In the genomic region with DNA sequence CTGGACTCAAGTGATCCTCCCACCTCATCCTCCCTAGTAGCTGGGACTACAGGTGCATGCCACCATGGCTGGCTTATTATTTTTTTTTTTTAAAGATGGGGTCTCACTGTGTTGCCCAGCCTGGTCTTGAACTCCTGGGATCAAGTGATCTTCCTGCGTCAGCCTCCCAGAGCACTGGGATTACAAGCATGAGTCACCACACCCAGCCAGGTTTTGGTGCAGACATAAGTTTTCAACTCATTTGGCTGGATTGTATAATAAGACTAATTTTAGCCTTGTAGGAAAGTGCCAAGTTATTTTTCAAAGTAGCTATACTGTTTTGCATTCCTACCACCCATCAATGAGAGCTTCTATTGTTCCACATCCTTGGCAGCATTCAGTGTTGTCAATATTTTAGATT, we compare ENCODE assay signal across 25 cellular contexts. TPM values are rescaled to one million over a fixed set of nuclear protein-coding genes. Genes with fewer than 3 reads are reported as not detected.
DNase-seq lines count a peak whose midpoint lies in the region; TF ChIP-seq lines count a peak whose summit lies in the region.
"Had no signal": no experiment of that assay in that cellular context is flagged by ENCODE, and none has a peak within 500 bp of the region (broad histone marks: within the 10 kb centered on the region; RNA-seq: fewer than 3 reads in every experiment).

No MANE protein-coding gene starts in this region.

- no peak for TF ChIP-seq POLR2A in thyroid gland (IDR thresholded peaks at IDR 0.05)

- no peaks in the 10 kb centered on the region for H4K20me1 ChIP-seq in GM23248 (ENCODE audit: insufficient read depth)

- in situ Hi-C loops in GM23248 (cut with MboI), result no loop called here
- in situ Hi-C loops in astrocyte of the cerebellum (cut with HindIII; ENCODE audit: low sequenced_read_pairs), result no loop called here

- peaks cover 6% of the 10 kb centered on the region for H3K36me3 Mint-ChIP-seq in Calu3 (ENCODE audit: insufficient read depth, unreplicated experiment)

- no peak overlapping the region for H3K9ac ChIP-seq in GM23248
- H3K9ac ChIP-seq: neural progenitor cell had no signal

- no peaks in the 10 kb centered on the region for H3K9me2 ChIP-seq in GM23248 (ENCODE audit: insufficient read depth)

- TF ChIP-seq CTCF in A673 (conservative IDR thresholded peaks at IDR 0.05; ENCODE audit: low read depth, low read length), result no peak
- TF ChIP-seq CTCF in astrocyte of the cerebellum (IDR thresholded peaks at IDR 0.05; ENCODE audit: low read depth, low read length, missing control alignments), result no peak
- TF ChIP-seq CTCF in Calu3 (IDR thresholded peaks at IDR 0.05; ENCODE audit: unreplicated experiment), result no peak
- TF ChIP-seq CTCF in thyroid gland (IDR thresholded peaks at IDR 0.05), result no peak
- no peak for TF ChIP-seq CTCF in coronary artery (IDR thresholded peaks at IDR 0.05)

- H3K36me3 ChIP-seq in A673 (ENCODE audit: insufficient read depth, low read length, poor library complexity, severe bottlenecking) (peaks cover 96% of the 10 kb centered on the region), GM23248 (ENCODE audit: low read depth) (no peaks in the 10 kb centered on the region), thyroid gland (no peaks in the 10 kb centered on the region)
- H3K36me3 ChIP-seq: gastroesophageal sphincter, uterus had no signal

- no peaks in the 10 kb centered on the region for H3K27me3 Mint-ChIP-seq in Calu3 (ENCODE audit: unreplicated experiment)
- H3K27me3 Mint-ChIP-seq: activated CD4-positive, alpha-beta T cell treated with anti-CD3 and anti-CD28 coated beads, Interleukin-2, amount 10 ng/mL, durations not matched to agents 7 days and 5 days; CD4-positive, CD25-positive, alpha-beta regulatory T cell had no signal

- POLR2A ChIA-PET in A673 (lab: Charles Lee; ENCODE audit: low non-redundant PET), result no interaction called here

- no peaks in the 10 kb centered on the region for H3K4me1 Mint-ChIP-seq in Calu3 (ENCODE audit: low read depth, unreplicated experiment)
- H3K4me1 Mint-ChIP-seq: neural progenitor cell had no signal

- WGBS in GM23248 (ENCODE audit: low coverage in 1 of 2, low lambda C conversion rate in 2 of 2, missing lambda C conversion rate in 2 of 2), 2 experiments, result 40 to 58% methylated on average over 1 of the region's 1 CpG
- 92 to 95% methylated on average over 1 of the region's 1 CpG for WGBS in thyroid gland, 2 donors

- no peak overlapping the region for H3K4me3 ChIP-seq in A673 (ENCODE audit: low read depth, low read length, poor library complexity, severe bottlenecking)
- H3K4me3 ChIP-seq in GM23248, result no peak overlapping the region
- H3K4me3 ChIP-seq in astrocyte of the cerebellum (ENCODE audit: low read depth, low read length), result no peak overlapping the region
- no peak overlapping the region for H3K4me3 ChIP-seq in thyroid gland (replicated peaks in 1 of 3)
- H3K4me3 ChIP-seq in coronary artery, result no peak overlapping the region
- H3K4me3 ChIP-seq: A549, gastroesophageal sphincter, neural progenitor cell, psoas muscle, spleen, uterus had no signal

- H3K27ac ChIP-seq in A673 (ENCODE audit: low read depth, low read length, poor library complexity, severe bottlenecking), result no peak overlapping the region
- no peak overlapping the region for H3K27ac ChIP-seq in GM23248
- H3K27ac ChIP-seq in thyroid gland, result no peak overlapping the region
- no peak overlapping the region for H3K27ac ChIP-seq in coronary artery
- H3K27ac ChIP-seq: A549, gastroesophageal sphincter, neural progenitor cell, psoas muscle, spleen, uterus had no signal

- no peaks in the 10 kb centered on the region for H3K4me1 ChIP-seq in A673 (ENCODE audit: insufficient read depth, low read length, poor library complexity, severe bottlenecking)
- 0 out of 2 replicates have a peak, but pooled peaks cover 3% of the 10 kb centered on the region for H3K4me1 ChIP-seq in GM23248 (ENCODE audit: insufficient read depth)
- H3K4me1 ChIP-seq in thyroid gland, result no peaks in the 10 kb centered on the region
- H3K4me1 ChIP-seq: gastroesophageal sphincter, neural progenitor cell, psoas muscle, uterus had no signal

- H3K4me3 Mint-ChIP-seq in Calu3 (ENCODE audit: low read depth, unreplicated experiment), result no peak overlapping the region
- H3K4me3 Mint-ChIP-seq: activated CD4-positive, alpha-beta T cell treated with anti-CD3 and anti-CD28 coated beads, Interleukin-2, amount 10 ng/mL, durations not matched to agents 7 days and 5 days; endodermal cell; neural progenitor cell had no signal

- H2AFZ ChIP-seq in GM23248, result no peak overlapping the region
- H2AFZ ChIP-seq: neural progenitor cell had no signal

- intact Hi-C loops in A673 (cut with micrococcal nuclease; ENCODE audit: unreplicated experiment), result no loop called here
- intact Hi-C loops in Calu3 (cut with micrococcal nuclease; ENCODE audit: unreplicated experiment), result no loop called here
- intact Hi-C loops in thyroid gland (cut with DNase I), result no loop called here

- CTCF ChIA-PET in A673 (lab: Charles Lee) (interaction anchor here (0.7 kb wide), 1 partner anchor 36 kb away, joined by 16 read pairs; no protein-coding TSS in a partner anchor), Calu3 (lab: Charles Lee) (no interaction called here)

- H3K27me3 ChIP-seq in A673 (replicated peaks; ENCODE audit: insufficient read depth, low read depth, low read length, poor library complexity) (no peaks in the 10 kb centered on the region), GM23248 (replicated peaks; ENCODE audit: insufficient read depth) (no peaks in the 10 kb centered on the region), thyroid gland (no peaks in the 10 kb centered on the region)
- H3K27me3 ChIP-seq: gastroesophageal sphincter, neural progenitor cell, spleen, uterus had no signal

- no peaks in the 10 kb centered on the region for H3K9me3 ChIP-seq in A673 (ENCODE audit: low read depth, low read length, poor library complexity, severe bottlenecking)
- H3K9me3 ChIP-seq in GM23248 (ENCODE audit: low read depth), result no peaks in the 10 kb centered on the region
- no peaks in the 10 kb centered on the region for H3K9me3 ChIP-seq in thyroid gland
- H3K9me3 ChIP-seq: A549, gastroesophageal sphincter, psoas muscle, spleen, uterus had no signal

- H3K4me2 ChIP-seq in GM23248 (ENCODE audit: unreplicated experiment), result no peak overlapping the region
- H3K4me2 ChIP-seq: A549, neural progenitor cell had no signal

- H3K79me2 ChIP-seq in GM23248 (ENCODE audit: insufficient read depth), result peaks cover 15% of the 10 kb centered on the region; the same call in 1 of the 2 replicates

- peaks cover 8% of the 10 kb centered on the region; the same call in 1 of the 2 replicates for H3F3A ChIP-seq in GM23248 (ENCODE audit: insufficient read depth)

- DNase-seq in A673 (ENCODE audit: low spot score) (peak; percentile 10), GM23248 (peak; percentile 57), astrocyte of the cerebellum (ENCODE audit: low read depth) (peak; percentile 49), fibroblast of peridontal ligament (ENCODE audit: extremely low read depth) (peak; percentile 59), Calu3 (no peak), NOMO-1 treated with DMSO at 0.1 percent for 48 hours (lab: John Stamatoyannopoulos, UW; ENCODE audit: unreplicated experiment) (no peak), thyroid gland (no peak), coronary artery (ENCODE audit: low spot score) (no peak)
- DNase-seq: activated CD4-positive, alpha-beta T cell treated with anti-CD3 and anti-CD28 coated beads, Interleukin-2, amount 10 ng/mL, durations not matched to agents 7 days and 5 days; activated CD8-positive, alpha-beta memory T cell treated with anti-CD3 and anti-CD28 coated beads, Interleukin-2, amount 50 U/mL, for 48 hours; activated effector memory CD4-positive, alpha-beta T cell treated with Interleukin-2 at 50 U/mL for 16 hours; CD4-positive, CD25-positive, alpha-beta regulatory T cell; endodermal cell; midbrain; NCI-H1105 treated with DMSO at 0.1 percent for 48 hours; NCI-H2107; NCI-H524; psoas muscle; Right ventricle myocardium superior; spleen; stimulated activated CD8-positive, alpha-beta memory T cell treated with anti-CD3 and anti-CD28 coated beads, Interleukin-4, amount 100 ng/mL, for 48 hours; uterus had no signal

- BruUV-seq in A673 (replicated peaks; lab: Mats Ljungman, UMichigan), result no TSS peak
- BruUV-seq in Calu3 (replicated peaks; lab: Mats Ljungman, UMichigan), result no TSS peak

- no peaks in the 10 kb centered on the region for H3K9me3 Mint-ChIP-seq in Calu3 (ENCODE audit: low read depth, unreplicated experiment)
- H3K9me3 Mint-ChIP-seq: activated CD4-positive, alpha-beta T cell treated with anti-CD3 and anti-CD28 coated beads, Interleukin-2, amount 10 ng/mL, durations not matched to agents 7 days and 5 days; CD4-positive, CD25-positive, alpha-beta regulatory T cell; endodermal cell; neural progenitor cell had no signal

- no peak overlapping the region for H3K27ac Mint-ChIP-seq in Calu3 (ENCODE audit: unreplicated experiment)
- H3K27ac Mint-ChIP-seq: activated CD4-positive, alpha-beta T cell treated with anti-CD3 and anti-CD28 coated beads, Interleukin-2, amount 10 ng/mL, durations not matched to agents 7 days and 5 days; CD4-positive, CD25-positive, alpha-beta regulatory T cell; endodermal cell; neural progenitor cell had no signal

RNA-seq across cellular contexts. Expression of a gene that starts 32.1 kb away (rescaled TPM):
- total RNA-seq in A673 (2021) (190 and 196 TPM in 2 replicates), Calu3 (2022) (39.0 and 41.8 TPM in 2 replicates), thyroid gland (1 to 10 TPM in 2 of 4 donors, under 1 TPM in 2; 0.20 to 3.7 (median 1.4) TPM)
- 9.4 and 23.4 TPM in 2 replicates for total RNA-seq in GM23248 (2014; rRNA removed; shearing (Covaris generic))
- polyA plus RNA-seq in GM23248 (2016; fragmentation: Nextera tagmentation; extraction: Ambion mirVana), result 8.1 and 10.2 TPM in 2 replicates

RNA-seq across cellular contexts. Expression of a gene that starts 45.9 kb away (rescaled TPM):
- total RNA-seq in A673 (2021), result 0.84 and 1.5 TPM in 2 replicates
- total RNA-seq in GM23248 (2014; rRNA removed; shearing (Covaris generic)), result not detected in 2 replicates
- not detected in 2 replicates for polyA plus RNA-seq in GM23248 (2016; fragmentation: Nextera tagmentation; extraction: Ambion mirVana)
- total RNA-seq in Calu3 (2022), result 7.0 and 7.1 TPM in 2 replicates
- total RNA-seq in thyroid gland, result 10 to 100 TPM; 33.9 to 63.4 (median 43.9) TPM
- total RNA-seq: CD4-positive, CD25-positive, alpha-beta regulatory T cell had no signal
- polyA plus RNA-seq: CD4-positive, CD25-positive, alpha-beta regulatory T cell had no signal

Comparison
In these comparisons a context has a peak if more than half of its experiments do, and no peak if none do; other contexts are left out.
1. DNase-seq: peak in A673 (single experiment), GM23248 (single experiment), astrocyte of the cerebellum (single experiment) and fibroblast of peridontal ligament (single experiment); none in Calu3 (single experiment), NOMO-1 treated with DMSO at 0.1 percent for 48 hours (single experiment), thyroid gland (0 of 2) and coronary artery (single experiment).